ENCODE assay signal across 16 cellular contexts in genomic region chr17:4815043-4815675, GRCh38. TPM values are rescaled to one million over a fixed set of nuclear protein-coding genes. Genes with fewer than 3 reads are reported as not detected.
A peak's percentile ranks its signal among the peaks of the same experiment; 100 is the strongest.
DNase-seq lines count a peak whose midpoint lies in the region; ATAC-seq, FAIRE-seq and TF ChIP-seq lines count a peak whose summit lies in the region.
"Had no signal": no experiment of that assay in that cellular context is flagged by ENCODE, and none has a peak within 500 bp of the region (broad histone marks: within the 10 kb centered on the region; RNA-seq: fewer than 3 reads in every experiment).

No MANE protein-coding gene starts in this region.

- H3K27me3 Mint-ChIP-seq in T-helper 2 cell treated with Interferon-gamma antibody and Interleukin-4, amounts not matched to agents 5 μg/mL and 100 μg/mL, for 36 hours (ENCODE audit: low read depth) = no peaks in the 10 kb centered on the region
- H3K27me3 Mint-ChIP-seq: CD4-positive, CD25-positive, alpha-beta regulatory T cell; stimulated activated naive CD8-positive, alpha-beta T cell treated with anti-CD3 and anti-CD28 coated beads, Interleukin-15, Interleukin-2, amounts not matched to agents 100 ng/mL and 50 ng/mL, for 24 hours had no signal

- in situ Hi-C loops in GM12878 (cut with MboI) = no loop called here

- FAIRE-seq in GM12878 (lab: Jason Lieb, UNC) (no peak), kidney (lab: Jason Lieb, UNC) (no peak)

- H3K9me3 ChIP-seq in HEK293 (ENCODE audit: control insufficient read depth, insufficient read depth, low read depth, low read length) (no peaks in the 10 kb centered on the region), GM12878 (replicated peaks; ENCODE audit: control insufficient read depth, insufficient read depth, low read length) (no peaks in the 10 kb centered on the region), kidney (ENCODE audit: control insufficient read depth in 1 of 2, low read length in 2 of 2) (no peaks in the 10 kb centered on the region)
- H3K9me3 ChIP-seq: right atrium auricular region had no signal

- H3K36me3 ChIP-seq in HEK293 (ENCODE audit: control insufficient read depth in 2 of 2, insufficient read depth in 1 of 2, low read length in 2 of 2) (peaks cover 0 to 52% of the 10 kb centered on the region in 2 experiments; a peak in 2 of 3 replicates), GM12878 (ENCODE audit: control insufficient read depth in 2 of 2, insufficient read depth in 2 of 2, low read length in 1 of 2) (no peaks in the 10 kb centered on the region), kidney epithelial cell (ENCODE audit: control insufficient read depth, insufficient read depth, low read length) (no peaks in the 10 kb centered on the region), kidney (ENCODE audit: control insufficient read depth in 1 of 2, insufficient read depth in 2 of 2, low read length in 2 of 2) (peaks cover 0 to 2% of the 10 kb centered on the region in 2 donors)

- H3K27ac Mint-ChIP-seq in T-helper 2 cell treated with Interferon-gamma antibody and Interleukin-4, amounts not matched to agents 5 μg/mL and 100 μg/mL, for 36 hours = no peak overlapping the region
- H3K27ac Mint-ChIP-seq: CD4-positive, CD25-positive, alpha-beta regulatory T cell; stimulated activated naive CD8-positive, alpha-beta T cell treated with anti-CD3 and anti-CD28 coated beads, Interleukin-15, Interleukin-2, amounts not matched to agents 100 ng/mL and 50 ng/mL, for 24 hours had no signal

- H4K20me1 ChIP-seq in GM12878 (ENCODE audit: control insufficient read depth, insufficient read depth) = no peaks in the 10 kb centered on the region

- BruUV-seq in GM12878 (replicated peaks; lab: Mats Ljungman, UMichigan) = no TSS peak

- H3K79me2 ChIP-seq in GM12878 (ENCODE audit: control insufficient read depth, insufficient read depth, low read length) = no peaks in the 10 kb centered on the region

- H3K36me3 Mint-ChIP-seq in T-helper 2 cell treated with Interferon-gamma antibody and Interleukin-4, amounts not matched to agents 5 μg/mL and 100 μg/mL, for 36 hours (ENCODE audit: low read depth) = peaks cover 3% of the 10 kb centered on the region

- H3K9ac ChIP-seq in GM12878 (ENCODE audit: control insufficient read depth, insufficient read depth, low read length) (no peak overlapping the region), kidney (ENCODE audit: low read length in 2 of 2) (no peak overlapping the region)

- H3K27me3 ChIP-seq in GM12878 (replicated peaks in 1 of 2; ENCODE audit: control insufficient read depth in 2 of 2, insufficient read depth in 2 of 2, low read length in 1 of 2) (no peaks in the 10 kb centered on the region), kidney epithelial cell (ENCODE audit: control insufficient read depth, insufficient read depth, low read length) (no peaks in the 10 kb centered on the region)
- H3K27me3 ChIP-seq: right atrium auricular region had no signal

- CTCF ChIA-PET in HEK293 (lab: Yijun Ruan, JAX) = interaction anchor here (0.7 kb wide), 1 partner anchor 9 kb away, joined by 3 read pairs; no protein-coding TSS in a partner anchor
- CTCF ChIA-PET in GM12878 (lab: Yijun Ruan, JAX) = no interaction called here

- TF ChIP-seq EP300 in GM12878 (IDR thresholded peaks at IDR 0.05; ENCODE audit: borderline replicate concordance in 1 of 2, control insufficient read depth in 1 of 2, low read depth in 2 of 2, low read length in 2 of 2) = no peak

- POLR2A ChIA-PET in HEK293 (lab: Yijun Ruan, JAX) (no interaction called here), GM12878 (lab: Charles Lee) (no interaction called here)

- H3K27ac ChIP-seq in HEK293 (ENCODE audit: extremely low read depth, low read depth, low read length) = no peak overlapping the region
- H3K27ac ChIP-seq in GM12878 (ENCODE audit: control insufficient read depth, insufficient read depth) = no peak overlapping the region
- H3K27ac ChIP-seq in kidney (ENCODE audit: low read depth in 2 of 2, low read length in 2 of 2) = no peak overlapping the region
- H3K27ac ChIP-seq: right atrium auricular region had no signal

- ATAC-seq in GM12878 = no peak
- ATAC-seq in GM18519 (IDR thresholded peaks at IDR 0.05; ENCODE audit: low FRiP score, unreplicated experiment) = no peak

- no peak overlapping the region for H3K4me2 ChIP-seq in GM12878 (ENCODE audit: control insufficient read depth, insufficient read depth)

- H3K4me1 ChIP-seq in HEK293 (ENCODE audit: control insufficient read depth, insufficient read depth, low read length) (no peaks in the 10 kb centered on the region), GM12878 (ENCODE audit: control insufficient read depth, insufficient read depth, low read length) (no peaks in the 10 kb centered on the region), kidney (ENCODE audit: control insufficient read depth in 1 of 2, insufficient read depth in 1 of 2, low read depth in 1 of 2, low read length in 2 of 2) (no peaks in the 10 kb centered on the region)

- 67% methylated on average over 7 of the region's 7 CpGs for WGBS in GM12878 (ENCODE audit: insufficient coverage, insufficient replicate concordance, low lambda C conversion rate, missing lambda C conversion rate)

- no peak overlapping the region for H3K4me3 Mint-ChIP-seq in T-helper 2 cell treated with Interferon-gamma antibody and Interleukin-4, amounts not matched to agents 5 μg/mL and 100 μg/mL, for 36 hours
- H3K4me3 Mint-ChIP-seq: stimulated activated naive CD8-positive, alpha-beta T cell treated with anti-CD3 and anti-CD28 coated beads, Interleukin-15, Interleukin-2, amounts not matched to agents 100 ng/mL and 50 ng/mL, for 24 hours had no signal

- H3K4me3 ChIP-seq in HEK293 (ENCODE audit: low read depth, low read length) (no peak overlapping the region), GM12878 (no peak overlapping the region), kidney epithelial cell (ENCODE audit: low read depth, low read length) (no peak overlapping the region), kidney (ENCODE audit: low read length in 2 of 2) (no peak overlapping the region)
- H3K4me3 ChIP-seq: right atrium auricular region had no signal

- SMC1A ChIA-PET in GM12878 (lab: Charles Lee; ENCODE audit: uncharacterized antibody, unreplicated experiment) = no interaction called here

- H3K9me3 Mint-ChIP-seq in T-helper 2 cell treated with Interferon-gamma antibody and Interleukin-4, amounts not matched to agents 5 μg/mL and 100 μg/mL, for 36 hours = no peaks in the 10 kb centered on the region
- H3K9me3 Mint-ChIP-seq: CD4-positive, CD25-positive, alpha-beta regulatory T cell; stimulated activated naive CD8-positive, alpha-beta T cell treated with anti-CD3 and anti-CD28 coated beads, Interleukin-15, Interleukin-2, amounts not matched to agents 100 ng/mL and 50 ng/mL, for 24 hours had no signal

- no peak for TF ChIP-seq RAD21 in GM12878 (IDR thresholded peaks at IDR 0.05; ENCODE audit: insufficient read depth, low read depth, low read length)

- DNase-seq in AG20443 (ENCODE audit: low spot score) (peak; percentile 30), GM12878 (ENCODE audit: low read depth, low spot score) (no peak), kidney epithelial cell (ENCODE audit: low read depth) (no peak), kidney (no peak), globus pallidus (ENCODE audit: low spot score) (no peak)
- no peak for DNase-seq in T-helper 2 cell treated with Interferon-gamma antibody and Interleukin-4, amounts not matched to agents 5 μg/mL and 100 μg/mL, for 36 hours (ENCODE audit: low spot score)
- DNase-seq: activated naive CD4-positive, alpha-beta T cell treated with anti-CD3 and anti-CD28 coated beads, Interleukin-2, amount 50 U/mL, for 16 hours; CD4-positive, CD25-positive, alpha-beta regulatory T cell; cerebellar nuclear complex; MV-4-11 had no signal

- TF ChIP-seq CTCF in HEK293 (tag by site-specific recombination; IDR thresholded peaks at IDR 0.05) (peak; percentile 37; the same call in 1 of the 2 replicates), GM12878 (IDR thresholded peaks at IDR 0.05 in 2 of 3, conservative IDR thresholded peaks at IDR 0.05 in 1 of 3; ENCODE audit: control insufficient read depth in 2 of 3, extremely low read depth in 1 of 3, insufficient read depth in 1 of 3, low read depth in 3 of 3, low read length in 3 of 3) (peak in 2 of 3 experiments; percentile 13 to 25; a peak in 2 of 6 replicates), kidney epithelial cell (IDR thresholded peaks at IDR 0.05; ENCODE audit: insufficient read depth, low read length, poor library complexity, severe bottlenecking) (peak; percentile 39), kidney (IDR thresholded peaks at IDR 0.05; ENCODE audit: borderline replicate concordance, extremely low read depth, insufficient read depth) (no peak)

- H2AFZ ChIP-seq in GM12878 (ENCODE audit: control insufficient read depth, low read depth, low read length) = no peak overlapping the region

- RAD21 ChIA-PET in GM12878 (lab: Charles Lee; ENCODE audit: unreplicated experiment) = no interaction called here

- peaks cover 2% of the 10 kb centered on the region for H3K4me1 Mint-ChIP-seq in T-helper 2 cell treated with Interferon-gamma antibody and Interleukin-4, amounts not matched to agents 5 μg/mL and 100 μg/mL, for 36 hours (ENCODE audit: low read depth)

- no peak for TF ChIP-seq POLR2A in GM12878 (IDR thresholded peaks at IDR 0.05; ENCODE audit: low read depth, low read length)

- intact Hi-C loops in GM12878 (cut with micrococcal nuclease; ENCODE audit: unreplicated experiment) = no loop called here
- intact Hi-C loops in kidney (cut with DNase I) = no loop called here

RNA-seq across cellular contexts. Expression of gene PLD2, which starts 8.2 kb away (rescaled TPM):
- 15.7 and 17.6 TPM in 2 replicates for total RNA-seq in GM12878 (2013; cell fraction: nucleolus; rRNA removed)
- total RNA-seq in GM12878 (2014; rRNA removed) = 9.4 and 12.2 TPM in 2 replicates
- 7.3 and 8.1 TPM in 2 replicates for total RNA-seq in GM12878 (2014; rRNA removed; fragmentation: Illumina TruSeq; extraction: Trizol)
- 12.9 and 15.2 TPM in 2 replicates for total RNA-seq in GM12878 (2021)
- polyA plus RNA-seq in GM12878 (2011; ENCODE audit: low read depth) = 3.8 TPM
- polyA plus RNA-seq in GM12878 (2011; rRNA removed) = 4.4 and 7.7 TPM in 2 replicates
- polyA plus RNA-seq in GM12878 (2011; cell fraction: cytosol; rRNA removed) = 7.0 and 8.7 TPM in 2 replicates
- 37.9 and 42.8 TPM in 2 replicates for polyA plus RNA-seq in GM12878 (2011; cell fraction: nucleus; rRNA removed)
- 11.6 TPM in 2 replicates for polyA plus RNA-seq in GM12878 (2012)
- polyA plus RNA-seq in GM12878 (2014; fragmentation: Illumina TruSeq; extraction: Trizol) = 5.1 and 6.8 TPM in 2 replicates
- under 1 TPM; 0.71 to 0.73 TPM for polyA plus RNA-seq in GM12878 (2014; fragmentation: Nextera tagmentation; extraction: Ambion mirVana)
- 13.9 and 16.5 TPM in 2 replicates for polyA plus RNA-seq in GM12878 (2014; rRNA removed)
- polyA plus RNA-seq in GM12878 (2016; fragmentation: Nextera tagmentation; extraction: Ambion mirVana) = 1 to 10 TPM; 4.8 to 5.3 TPM
- 6.2 and 11.5 TPM in 2 replicates for polyA minus RNA-seq in GM12878 (2011; rRNA and poly(A)+ RNA removed)
- 1.6 and 2.8 TPM in 2 replicates for polyA minus RNA-seq in GM12878 (2011; cell fraction: cytosol; rRNA and poly(A)+ RNA removed)
- 8.7 and 10.6 TPM in 2 replicates for polyA minus RNA-seq in GM12878 (2011; cell fraction: nucleus; rRNA and poly(A)+ RNA removed)
- total RNA-seq in kidney epithelial cell = 17.4 and 28.6 TPM in 2 replicates
- 45.4 TPM for total RNA-seq in kidney
- polyA plus RNA-seq in kidney (ENCODE audit: insufficient read depth, low read depth, low replicate concordance) = 9.2 TPM

RNA-seq across cellular contexts. Expression of gene MINK1, which starts 18.0 kb away (rescaled TPM):
- 99.5 and 120 TPM in 2 replicates for total RNA-seq in GM12878 (2013; cell fraction: nucleolus; rRNA removed)
- total RNA-seq in GM12878 (2014; rRNA removed) (13.0 and 15.8 TPM in 2 replicates), GM12878 (2014; rRNA removed; fragmentation: Illumina TruSeq; extraction: Trizol) (11.7 and 12.0 TPM in 2 replicates), GM12878 (2021) (48.5 and 55.6 TPM in 2 replicates), kidney epithelial cell (36.1 and 38.3 TPM in 2 replicates), kidney (118 TPM)
- polyA plus RNA-seq in GM12878 (2011; ENCODE audit: low read depth) = 24.8 TPM
- polyA plus RNA-seq in GM12878 (2011; rRNA removed) (15.2 and 31.2 TPM in 2 replicates), GM12878 (2014; fragmentation: Illumina TruSeq; extraction: Trizol) (19.8 and 22.4 TPM in 2 replicates), GM12878 (2014; fragmentation: Nextera tagmentation; extraction: Ambion mirVana) (under 1 TPM; 0.08 to 0.20 TPM), GM12878 (2014; rRNA removed) (31.6 and 38.1 TPM in 2 replicates), GM12878 (2016; fragmentation: Nextera tagmentation; extraction: Ambion mirVana) (10 to 100 TPM; 13.9 to 14.3 TPM), kidney (ENCODE audit: insufficient read depth, low read depth, low replicate concordance) (21.2 TPM)
- 17.4 and 22.8 TPM in 2 replicates for polyA plus RNA-seq in GM12878 (2011; cell fraction: cytosol; rRNA removed)
- 236 and 262 TPM in 2 replicates for polyA plus RNA-seq in GM12878 (2011; cell fraction: nucleus; rRNA removed)
- 58.2 and 68.4 TPM in 2 replicates for polyA plus RNA-seq in GM12878 (2012)
- polyA minus RNA-seq in GM12878 (2011; rRNA and poly(A)+ RNA removed) = 34.9 and 37.1 TPM in 2 replicates
- 12.6 and 16.6 TPM in 2 replicates for polyA minus RNA-seq in GM12878 (2011; cell fraction: cytosol; rRNA and poly(A)+ RNA removed)
- 29.5 and 36.9 TPM in 2 replicates for polyA minus RNA-seq in GM12878 (2011; cell fraction: nucleus; rRNA and poly(A)+ RNA removed)

RNA-seq across cellular contexts. Expression of gene PSMB6, which starts 19.2 kb away (rescaled TPM):
- total RNA-seq in GM12878 (2013; cell fraction: nucleolus; rRNA removed) = 7.4 and 9.6 TPM in 2 replicates
- total RNA-seq in GM12878 (2014; rRNA removed) (239 and 246 TPM in 2 replicates), GM12878 (2014; rRNA removed; fragmentation: Illumina TruSeq; extraction: Trizol) (171 and 182 TPM in 2 replicates), GM12878 (2021) (144 and 150 TPM in 2 replicates), kidney epithelial cell (208 and 257 TPM in 2 replicates), kidney (103 TPM)
- polyA plus RNA-seq in GM12878 (2011; ENCODE audit: low read depth) = 79.6 TPM
- polyA plus RNA-seq in GM12878 (2011; rRNA removed) (115 and 191 TPM in 2 replicates), GM12878 (2014; fragmentation: Illumina TruSeq; extraction: Trizol) (143 and 207 TPM in 2 replicates), GM12878 (2014; fragmentation: Nextera tagmentation; extraction: Ambion mirVana) (100 to 1,000 TPM; 357 to 546 TPM), GM12878 (2014; rRNA removed) (225 and 288 TPM in 2 replicates), GM12878 (2016; fragmentation: Nextera tagmentation; extraction: Ambion mirVana) (100 to 1,000 TPM; 361 to 392 TPM), kidney (ENCODE audit: insufficient read depth, low read depth, low replicate concordance) (317 TPM)
- polyA plus RNA-seq in GM12878 (2011; cell fraction: cytosol; rRNA removed) = 295 and 318 TPM in 2 replicates
- 101 and 102 TPM in 2 replicates for polyA plus RNA-seq in GM12878 (2011; cell fraction: nucleus; rRNA removed)
- 89.7 and 95.4 TPM in 2 replicates for polyA plus RNA-seq in GM12878 (2012)
- 155 and 221 TPM in 2 replicates for polyA minus RNA-seq in GM12878 (2011; rRNA and poly(A)+ RNA removed)
- 36.2 and 44.2 TPM in 2 replicates for polyA minus RNA-seq in GM12878 (2011; cell fraction: cytosol; rRNA and poly(A)+ RNA removed)
- polyA minus RNA-seq in GM12878 (2011; cell fraction: nucleus; rRNA and poly(A)+ RNA removed) = 21.2 and 34.3 TPM in 2 replicates

RNA-seq across cellular contexts. Expression of gene GLTPD2, which starts 26.4 kb away (rescaled TPM):
- not detected in 2 replicates for total RNA-seq in GM12878 (2013; cell fraction: nucleolus; rRNA removed)
- total RNA-seq in GM12878 (2014; rRNA removed) (0.34 TPM in 1 of 2 replicates, not detected in the other), GM12878 (2014; rRNA removed; fragmentation: Illumina TruSeq; extraction: Trizol) (not detected in 2 replicates), GM12878 (2021) (not detected in 2 replicates), kidney epithelial cell (not detected in 2 replicates), kidney (0.35 TPM)
- not detected for polyA plus RNA-seq in GM12878 (2011; ENCODE audit: low read depth)
- polyA plus RNA-seq in GM12878 (2011; rRNA removed) (not detected in 2 replicates), GM12878 (2014; fragmentation: Illumina TruSeq; extraction: Trizol) (not detected in 2 replicates), GM12878 (2014; fragmentation: Nextera tagmentation; extraction: Ambion mirVana) (not detected), GM12878 (2014; rRNA removed) (not detected in 2 replicates), GM12878 (2016; fragmentation: Nextera tagmentation; extraction: Ambion mirVana) (under 1 TPM in 1 of 2 experiments, not detected in 1; 0.16 TPM), kidney (ENCODE audit: insufficient read depth, low read depth, low replicate concordance) (12.5 TPM)
- not detected in 2 replicates for polyA plus RNA-seq in GM12878 (2011; cell fraction: cytosol; rRNA removed)
- not detected in 2 replicates for polyA plus RNA-seq in GM12878 (2011; cell fraction: nucleus; rRNA removed)
- polyA plus RNA-seq in GM12878 (2012) = not detected in 2 replicates
- polyA minus RNA-seq in GM12878 (2011; rRNA and poly(A)+ RNA removed) = not detected in 2 replicates
- polyA minus RNA-seq in GM12878 (2011; cell fraction: cytosol; rRNA and poly(A)+ RNA removed) = not detected in 2 replicates
- polyA minus RNA-seq in GM12878 (2011; cell fraction: nucleus; rRNA and poly(A)+ RNA removed) = 0.86 TPM in 1 of 2 replicates, not detected in the other
- total RNA-seq: activated CD8-positive, alpha-beta memory T cell treated with anti-CD3 and anti-CD28 coated beads for 36 hours; right atrium auricular region; RPMI7951 had no signal
